In genomic region chr4:73437558-73437956, GRCh38 we compare ENCODE assay signal across 1 cellular context.
TF ChIP-seq lines count a peak whose summit lies in the region.

No MANE protein-coding gene starts in this region.

TF ChIP-seq in HepG2, 621 proteins besides CTCF, POLR2A, EP300 and RAD21:
- TF ChIP-seq NFIC (IDR thresholded peaks at IDR 0.05; ENCODE audit: low read length) = peak; percentile 5; the same call in 1 of the 2 replicates
- 0 out of 2 replicates have a peak, but pooled peaks have one; percentile 40 for TF ChIP-seq STAT6 (CRISPR knock-in tag; IDR thresholded peaks at IDR 0.05; ENCODE audit: borderline replicate concordance)
- 0 out of 2 replicates have a peak, but pooled peaks have one; percentile 16 for TF ChIP-seq ARID2 (CRISPR knock-in tag; IDR thresholded peaks at IDR 0.05; ENCODE audit: borderline replicate concordance)
- no peak for TF ChIP-seq ZNF256 (CRISPR knock-in tag; conservative IDR thresholded peaks at IDR 0.05)
- TF ChIP-seq SAP130 (CRISPR knock-in tag; IDR thresholded peaks at IDR 0.05; ENCODE audit: low read depth) = peak; percentile 23; the same call in 1 of the 2 replicates
- TF ChIP-seq AFF4 (CRISPR knock-in tag; IDR thresholded peaks at IDR 0.05) = peak; percentile 87; the same call in 1 of the 2 replicates
- TF ChIP-seq POLR2AphosphoS5 (IDR thresholded peaks at IDR 0.05; ENCODE audit: low read depth, low read length) = peak; percentile 2; the same call in 1 of the 2 replicates
- no peak for TF ChIP-seq ZNF496 (CRISPR knock-in tag; IDR thresholded peaks at IDR 0.05; ENCODE audit: insufficient replicate concordance)
- peak; percentile 1; the same call in 1 of the 2 replicates for TF ChIP-seq PHF8 (CRISPR knock-in tag; IDR thresholded peaks at IDR 0.05)
- no peak for TF ChIP-seq SMARCE1 (IDR thresholded peaks at IDR 0.05; ENCODE audit: borderline replicate concordance)
TF ChIP-seq in HepG2: peak in this region for 7.
